1 cellular context compared by ENCODE assay signal in the genomic region with DNA sequence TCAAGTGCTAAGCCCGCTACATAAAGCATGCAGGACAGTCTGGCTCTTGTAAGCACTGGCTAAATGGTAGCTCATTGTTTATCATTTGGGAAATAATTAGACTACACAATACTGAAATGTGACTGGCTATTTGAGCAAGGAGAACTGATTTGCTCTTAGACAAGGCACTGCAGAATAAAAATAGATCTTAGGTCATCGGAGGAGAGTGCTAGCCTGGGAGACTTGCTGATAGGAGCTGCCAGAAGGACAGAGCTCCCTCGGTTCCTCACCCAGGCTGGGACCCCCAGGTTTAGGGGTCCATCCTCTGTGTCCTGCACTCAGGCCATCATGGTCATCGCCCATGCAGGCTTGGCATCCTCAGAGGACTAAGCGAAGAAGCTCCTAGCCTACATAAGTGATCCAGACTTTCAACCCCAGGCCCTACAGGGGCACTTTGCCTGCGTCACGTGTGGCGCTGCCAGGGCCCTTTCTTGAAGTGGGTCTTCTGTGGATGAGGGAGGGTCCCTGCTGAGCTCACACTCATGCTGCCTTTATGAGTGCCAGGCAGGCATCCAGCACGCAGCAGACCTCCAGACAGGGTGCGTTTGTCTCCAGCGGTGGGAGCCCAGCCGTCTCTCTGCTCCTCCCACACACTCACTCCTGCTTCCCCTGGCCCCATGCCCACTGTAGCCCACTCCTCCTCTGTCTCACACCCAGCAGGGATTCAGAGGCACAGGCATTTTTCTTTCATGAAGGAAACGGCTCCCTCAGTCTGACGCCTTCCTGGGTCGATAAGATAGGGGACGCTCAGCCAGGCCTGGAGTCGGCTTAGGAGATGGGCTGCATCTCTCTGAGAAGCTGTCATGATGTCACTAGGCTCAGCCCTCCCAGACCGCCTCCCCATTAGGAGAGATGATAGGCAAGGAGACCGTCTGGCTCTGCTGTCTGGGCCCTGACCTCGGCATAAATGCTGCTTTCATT.
TF ChIP-seq lines count a peak whose summit lies in the region.

No MANE protein-coding gene starts in this region.

TF ChIP-seq in HepG2, 621 proteins besides CTCF, POLR2A, EP300 and RAD21 (continued from another document):
- TF ChIP-seq LRRFIP1 (CRISPR knock-in tag; conservative IDR thresholded peaks at IDR 0.05) = no peak
- no peak for TF ChIP-seq SSRP1 (CRISPR knock-in tag; IDR thresholded peaks at IDR 0.05)
TF ChIP-seq in HepG2: peak in this region for 0.
